Comparison of ENCODE assay signal across 25 cellular contexts in the genomic region with DNA sequence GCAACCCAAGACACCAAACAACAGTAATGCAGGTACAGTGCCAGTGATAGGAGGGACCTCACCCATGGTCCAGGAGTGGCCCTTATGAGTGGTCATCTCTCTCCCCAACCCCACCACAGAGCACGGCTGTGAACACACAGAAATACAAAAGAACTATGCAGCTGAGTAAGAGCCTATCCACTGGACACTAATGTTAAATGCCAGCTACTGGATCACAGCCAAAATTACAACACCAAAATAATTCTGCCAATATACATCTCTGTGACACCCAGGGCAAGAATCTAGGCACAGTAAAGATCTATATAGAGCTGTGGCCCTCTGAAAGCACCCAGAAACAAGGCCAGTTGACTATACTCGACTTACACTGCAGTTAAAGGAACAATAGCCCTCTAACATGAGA. TPM values are rescaled to one million over a fixed set of nuclear protein-coding genes. Genes with fewer than 3 reads are reported as not detected.
"Had no signal": no experiment of that assay in that cellular context is flagged by ENCODE, and none has a peak within 500 bp of the region (broad histone marks: within the 10 kb centered on the region; RNA-seq: fewer than 3 reads in every experiment).

No MANE protein-coding gene starts in this region.

- H3K4me3 ChIP-seq: adrenal gland, ascending aorta, gastrocnemius medialis, spleen, upper lobe of right lung had no signal

- DNase-seq: activated B cell treated with CpG ODN at 0.5 μM for 24 hours; activated CD4-positive, alpha-beta T cell treated with anti-CD3 and anti-CD28 coated beads for 36 hours; activated CD4-positive, alpha-beta T cell treated with anti-CD3 and anti-CD28 coated beads, Interleukin-2, amount 50 U/mL, for 48 hours; activated CD8-positive, alpha-beta memory T cell treated with anti-CD3 and anti-CD28 coated beads, Interleukin-2, amount 50 U/mL, for 48 hours; activated naive CD4-positive, alpha-beta T cell; activated T-cell treated with anti-CD3 and anti-CD28 coated beads, Interleukin-2, amount 50 U/mL, for 4 hours; adrenal gland; cerebellar nuclear complex; effector CD4-positive, alpha-beta T cell; erythroblast; gastrocnemius medialis; head of caudate nucleus; hypothalamus; left ventricle myocardium superior; mammary epithelial cell; midbrain; occipital lobe; posterior cingulate gyrus; spleen; stimulated activated CD4-positive, alpha-beta T cell treated with anti-CD3 and anti-CD28 coated beads, Interleukin-4, amount 100 ng/mL, for 24 hours; stimulated activated naive CD8-positive, alpha-beta T cell treated with anti-CD3 and anti-CD28 coated beads, Interleukin-15, Interleukin-2, amounts not matched to agents 100 U/mL and 50 U/mL, for 24 hours; upper lobe of right lung had no signal

- ATAC-seq: activated CD4-positive, alpha-beta T cell treated with anti-CD3 and anti-CD28 coated beads for 36 hours; activated T-cell treated with anti-CD3 and anti-CD28 coated beads, Interleukin-2, amount 50 U/mL, for 4 hours; gastrocnemius medialis; left ventricle myocardium superior; stimulated activated naive CD8-positive, alpha-beta T cell treated with anti-CD3 and anti-CD28 coated beads, Interleukin-15, Interleukin-2, amounts not matched to agents 100 U/mL and 50 U/mL, for 24 hours had no signal

RNA-seq across cellular contexts. Expression of gene GPR83, which starts 22.8 kb away (rescaled TPM):
- total RNA-seq: activated T-helper 2 cell treated with anti-CD3 and anti-CD28 coated beads, Interferon-gamma antibody, Interleukin-2, Interleukin-4, amounts not matched to agents 10 μg/mL and 5 μg/mL and 100 μg/mL, durations not matched to agents 14 hours and 24 hours and 36 hours; ascending aorta; subcutaneous adipose tissue had no signal
